In genomic region chr2:55096586-55096985, GRCh38 we compare ENCODE assay signal across 23 cellular contexts. TPM values are rescaled to one million over a fixed set of nuclear protein-coding genes. Genes with fewer than 3 reads are reported as not detected.
A peak's percentile ranks its signal among the peaks of the same experiment; 100 is the strongest.
DNase-seq lines count a peak whose midpoint lies in the region; ATAC-seq and TF ChIP-seq lines count a peak whose summit lies in the region.
"Had no signal": no experiment of that assay in that cellular context is flagged by ENCODE, and none has a peak within 500 bp of the region (broad histone marks: within the 10 kb centered on the region; RNA-seq: fewer than 3 reads in every experiment).

No MANE protein-coding gene starts in this region.

- H3K36me3 ChIP-seq in DND-41 (ENCODE audit: insufficient read depth, low read length) (no peaks in the 10 kb centered on the region), adipocyte (ENCODE audit: control insufficient read depth, insufficient read depth, low read length, severe bottlenecking) (no peaks in the 10 kb centered on the region), mesenchymal stem cell (ENCODE audit: control insufficient read depth in 1 of 2, insufficient read depth in 2 of 2, low read depth in 1 of 2, low read length in 2 of 2) (no peaks in the 10 kb centered on the region), subcutaneous abdominal adipose tissue (ENCODE audit: control insufficient read depth in 5 of 5, insufficient read depth in 5 of 5, low read length in 5 of 5) (no peaks in the 10 kb centered on the region)
- H3K36me3 ChIP-seq: right lobe of liver had no signal

- peaks cover 46% of the 10 kb centered on the region for H3K4me1 ChIP-seq in DND-41 (ENCODE audit: insufficient read depth, low read length)
- H3K4me1 ChIP-seq in adipocyte (ENCODE audit: control insufficient read depth, insufficient read depth, low read length): peaks cover 57% of the 10 kb centered on the region
- no peaks in the 10 kb centered on the region for H3K4me1 ChIP-seq in mesenchymal stem cell (ENCODE audit: control insufficient read depth, insufficient read depth, low read depth, low read length)
- peaks cover 10 to 59% (median 47%) of the 10 kb centered on the region in 5 donors for H3K4me1 ChIP-seq in subcutaneous abdominal adipose tissue (ENCODE audit: control insufficient read depth in 5 of 5, insufficient read depth in 5 of 5, low read length in 5 of 5)

- no peak for TF ChIP-seq CTCF in DND-41 (IDR thresholded peaks at IDR 0.05; ENCODE audit: borderline replicate concordance, extremely low read depth, low read length, poor library complexity, severe bottlenecking)

- H3K27ac ChIP-seq in DND-41 (ENCODE audit: low read length): no peak overlapping the region; the same call in 1 of the 2 replicates
- H3K27ac ChIP-seq in mesenchymal stem cell (ENCODE audit: low read length, poor library complexity, severe bottlenecking): no peak overlapping the region
- peak overlapping the region; percentile 95 for H3K27ac ChIP-seq in subcutaneous abdominal adipose tissue (ENCODE audit: low read depth, low read length)
- H3K27ac ChIP-seq: foreskin keratinocyte, right lobe of liver had no signal

- H3K14ac ChIP-seq in mesenchymal stem cell (ENCODE audit: low read length in 2 of 2): no peak overlapping the region

- H3K23ac ChIP-seq in mesenchymal stem cell (ENCODE audit: low read length in 2 of 2): no peak overlapping the region

- H2BK5ac ChIP-seq in mesenchymal stem cell (ENCODE audit: low read depth, low read length, poor library complexity, severe bottlenecking): no peak overlapping the region

- H3K4ac ChIP-seq in mesenchymal stem cell (ENCODE audit: low read depth in 1 of 2, low read length in 2 of 2): peak overlapping the region in 1 of 2 experiments; percentile 22

- H3K9ac ChIP-seq in DND-41 (ENCODE audit: low read depth, low read length) (no peak overlapping the region), adipocyte (ENCODE audit: low read length) (peak overlapping the region; percentile 66), mesenchymal stem cell (ENCODE audit: low read length) (no peak overlapping the region), subcutaneous abdominal adipose tissue (ENCODE audit: low read length in 5 of 5) (peak overlapping the region in 3 of 5 donors; percentile 1 to 56 (median 54))

- ATAC-seq in DND-41 (ENCODE audit: insufficient read depth, low read depth) (no peak), GM21717 (IDR thresholded peaks at IDR 0.05; ENCODE audit: unreplicated experiment) (no peak), HG03520 (IDR thresholded peaks at IDR 0.05; ENCODE audit: unreplicated experiment) (no peak)
- ATAC-seq: activated CD4-positive, alpha-beta T cell treated with anti-CD3 and anti-CD28 coated beads for 36 hours; foreskin keratinocyte; HCT116; right lobe of liver had no signal

- no peaks in the 10 kb centered on the region for H3K27me3 ChIP-seq in DND-41 (ENCODE audit: insufficient read depth, low read length, poor library complexity)
- no peaks in the 10 kb centered on the region for H3K27me3 ChIP-seq in adipocyte (replicated peaks; ENCODE audit: control insufficient read depth, insufficient read depth, low read length)
- no peaks in the 10 kb centered on the region for H3K27me3 ChIP-seq in mesenchymal stem cell (ENCODE audit: control insufficient read depth in 1 of 2, insufficient read depth in 1 of 2, low read length in 2 of 2)
- no peaks in the 10 kb centered on the region for H3K27me3 ChIP-seq in subcutaneous abdominal adipose tissue (ENCODE audit: control insufficient read depth in 5 of 5, insufficient read depth in 4 of 5, low read length in 5 of 5)
- H3K27me3 ChIP-seq: foreskin keratinocyte, right lobe of liver had no signal

- no peaks in the 10 kb centered on the region for H3K79me1 ChIP-seq in mesenchymal stem cell (replicated peaks; ENCODE audit: low read length, poor library complexity, severe bottlenecking)

- no peak overlapping the region for H4K8ac ChIP-seq in mesenchymal stem cell (ENCODE audit: low read length)

- 100% methylated on average over 3 of the region's 3 CpGs for WGBS in mesenchymal stem cell

- no peak overlapping the region for H2BK15ac ChIP-seq in mesenchymal stem cell (ENCODE audit: low read depth, poor library complexity, severe bottlenecking)

- peak overlapping the region; percentile 35; the same call in 1 of the 2 replicates for H2AFZ ChIP-seq in DND-41 (ENCODE audit: low read depth, low read length)
- H2AFZ ChIP-seq in mesenchymal stem cell (ENCODE audit: low read depth, low read length): no peak overlapping the region

- H3K4me2 ChIP-seq in DND-41 (ENCODE audit: insufficient read depth, low read length): no peak overlapping the region
- H3K4me2 ChIP-seq in mesenchymal stem cell (ENCODE audit: low read length, poor library complexity, severe bottlenecking): no peak overlapping the region

- no peaks in the 10 kb centered on the region for H3K9me3 ChIP-seq in DND-41 (ENCODE audit: insufficient read depth, low read length, severe bottlenecking)
- H3K9me3 ChIP-seq in adipocyte (ENCODE audit: control insufficient read depth, low read length): no peaks in the 10 kb centered on the region
- no peaks in the 10 kb centered on the region for H3K9me3 ChIP-seq in mesenchymal stem cell (ENCODE audit: control insufficient read depth, low read length)
- H3K9me3 ChIP-seq in subcutaneous abdominal adipose tissue (ENCODE audit: control insufficient read depth in 5 of 5, low read length in 5 of 5): no peaks in the 10 kb centered on the region
- H3K9me3 ChIP-seq: right lobe of liver had no signal

- peak overlapping the region; percentile 12 for H2BK120ac ChIP-seq in mesenchymal stem cell (ENCODE audit: low read depth, low read length)

- H4K20me1 ChIP-seq in DND-41 (ENCODE audit: insufficient read depth, low read length): no peaks in the 10 kb centered on the region

- no peak overlapping the region for H3K4me3 ChIP-seq in DND-41 (ENCODE audit: low read depth in 1 of 2, low read length in 2 of 2)
- H3K4me3 ChIP-seq in adipocyte (ENCODE audit: low read length): peak overlapping the region; percentile 1
- no peak overlapping the region for H3K4me3 ChIP-seq in mesenchymal stem cell (ENCODE audit: insufficient read depth in 1 of 2, low read depth in 1 of 2, low read length in 2 of 2)
- no peak overlapping the region for H3K4me3 ChIP-seq in subcutaneous abdominal adipose tissue (ENCODE audit: low read depth in 1 of 5, low read length in 5 of 5)
- H3K4me3 ChIP-seq: right lobe of liver had no signal

- H4K91ac ChIP-seq in mesenchymal stem cell (ENCODE audit: low read length): no peak overlapping the region

- H2BK12ac ChIP-seq in mesenchymal stem cell (ENCODE audit: low read length in 2 of 2): peak overlapping the region in 1 of 2 experiments; percentile 76

- DNase-seq in DND-41: no peak
- no peak for DNase-seq in adipocyte (ENCODE audit: low read depth)
- no peak for DNase-seq in mesenchymal stem cell
- DNase-seq in HCEC 1CT: no peak
- DNase-seq in NAMALWA (ENCODE audit: low spot score): no peak
- DNase-seq: activated CD4-positive, alpha-beta T cell treated with anti-CD3 and anti-CD28 coated beads for 36 hours; activated naive CD4-positive, alpha-beta T cell treated with anti-CD3 and anti-CD28 coated beads, Interleukin-2, amount 50 U/mL, for 16 hours; activated T-cell treated with anti-CD3 and anti-CD28 coated beads, Interleukin-2, amount 50 U/mL, for 48 hours; AML-193; CD8-positive, alpha-beta memory T cell; foreskin keratinocyte; hypothalamus; MV-4-11; NCI-H1694 treated with DMSO at 0.1 percent for 48 hours; occipital lobe; right lobe of liver; SHP77 treated with DMSO at 0.1 percent for 48 hours; stimulated activated CD4-positive, alpha-beta T cell treated with anti-CD3 and anti-CD28 coated beads, Interleukin-15, amount 100 ng/mL, for 24 hours; substantia nigra had no signal

- H3K18ac ChIP-seq in mesenchymal stem cell (ENCODE audit: low read depth in 1 of 2, low read length in 2 of 2): peak overlapping the region; percentile 1 to 46

- H3K79me2 ChIP-seq in DND-41 (ENCODE audit: insufficient read depth, low read length): no peaks in the 10 kb centered on the region

- H2AK5ac ChIP-seq in mesenchymal stem cell (ENCODE audit: low read length, severe bottlenecking): no peak overlapping the region

RNA-seq across cellular contexts. Expression of gene RTN4, which starts 46.3 kb away (rescaled TPM):
- polyA plus RNA-seq in mesenchymal stem cell (2013, experiment 1 of 2): 977 TPM
- polyA plus RNA-seq in mesenchymal stem cell (2013, experiment 2 of 2): 1,026 TPM

Comparison
In these comparisons a context has a peak if more than half of its experiments do, and no peak if none do; other contexts are left out.
1. H3K9ac ChIP-seq: peak in adipocyte (single experiment) and subcutaneous abdominal adipose tissue (3 of 5); none in DND-41 (single experiment) and mesenchymal stem cell (single experiment).